In the genomic region with DNA sequence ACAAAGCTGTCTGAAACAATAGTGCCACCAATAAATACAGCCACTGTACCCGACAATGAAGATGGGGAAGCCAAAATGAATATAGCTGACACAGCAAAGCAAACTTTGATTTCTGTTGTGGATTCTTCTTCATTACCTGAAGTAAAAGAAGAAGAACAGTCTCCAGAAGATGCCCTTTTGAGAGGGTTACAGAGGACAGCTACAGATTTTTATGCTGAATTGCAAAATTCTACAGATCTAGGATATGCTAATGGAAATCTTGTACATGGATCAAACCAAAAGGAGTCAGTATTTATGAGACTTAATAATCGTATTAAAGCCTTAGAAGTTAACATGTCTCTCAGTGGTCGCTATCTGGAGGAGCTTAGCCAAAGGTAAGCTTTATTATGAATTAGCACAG, we compare ENCODE assay signal across 21 cellular contexts. TPM values are rescaled to one million over a fixed set of nuclear protein-coding genes. Genes with fewer than 3 reads are reported as not detected.
A peak's percentile ranks its signal among the peaks of the same experiment; 100 is the strongest.
DNase-seq lines count a peak whose midpoint lies in the region; ATAC-seq, FAIRE-seq and TF ChIP-seq lines count a peak whose summit lies in the region.
"Had no signal": no experiment of that assay in that cellular context is flagged by ENCODE, and none has a peak within 500 bp of the region (broad histone marks: within the 10 kb centered on the region; RNA-seq: fewer than 3 reads in every experiment).

No MANE protein-coding gene starts in this region.

- no peak for TF ChIP-seq EP300 in HepG2 (IDR thresholded peaks at IDR 0.05; ENCODE audit: low read depth in 2 of 2, low read length in 2 of 2)
- TF ChIP-seq EP300 in HepG2 (CRISPR knock-in tag; IDR thresholded peaks at IDR 0.05; ENCODE audit: borderline replicate concordance): no peak

- H3K79me2 ChIP-seq in HepG2 (ENCODE audit: insufficient read depth, low read length): no peaks in the 10 kb centered on the region

- H2AFZ ChIP-seq in HepG2 (ENCODE audit: low read length): no peak overlapping the region

- in situ Hi-C loops in HepG2 (cut with HindIII; ENCODE audit: extremely low pct_ligation_motif_present, low pct_unique_long_range_greater_than_20kb): no loop called here

- POLR2A ChIA-PET in HepG2 (lab: Yijun Ruan, JAX): no interaction called here

- no peak overlapping the region for H3K27ac ChIP-seq in HepG2 (ENCODE audit: extremely low read length, insufficient read depth, low read length)
- H3K27ac ChIP-seq in right lobe of liver: no peak overlapping the region
- peak overlapping the region; percentile 69 for H3K27ac ChIP-seq in SJSA1
- H3K27ac ChIP-seq: tibial artery had no signal

- H3K27ac Mint-ChIP-seq in effector memory CD8-positive, alpha-beta T cell: peak overlapping the region; percentile 52 to 83
- peak overlapping the region; percentile 77 for H3K27ac Mint-ChIP-seq in stimulated activated effector memory CD8-positive, alpha-beta T cell treated with anti-CD3 and anti-CD28 coated beads, Interleukin-12 subunit alpha, Interleukin-12 subunit beta, amount 100 ng/mL, for 72 hours
- no peak overlapping the region for H3K27ac Mint-ChIP-seq in activated naive CD4-positive, alpha-beta T cell treated with anti-CD3 and anti-CD28 coated beads, Interleukin-2, amount 10 ng/mL, durations not matched to agents 7 days and 5 days

- TF ChIP-seq RAD21 in HepG2 (CRISPR knock-in tag; IDR thresholded peaks at IDR 0.05): no peak

- H3K4me1 ChIP-seq in HepG2 (ENCODE audit: insufficient read depth, low read length): no peaks in the 10 kb centered on the region
- H3K4me1 ChIP-seq in right lobe of liver: no peaks in the 10 kb centered on the region
- peaks cover 26% of the 10 kb centered on the region for H3K4me1 ChIP-seq in SJSA1 (replicated peaks)

- H3K4me2 ChIP-seq in HepG2 (ENCODE audit: low read depth, low read length): no peak overlapping the region

- H3K4me3 ChIP-seq in HepG2 (replicated peaks in 1 of 3; ENCODE audit: insufficient read depth in 1 of 3, low read depth in 2 of 3, low read length in 3 of 3): no peak overlapping the region
- no peak overlapping the region for H3K4me3 ChIP-seq in right lobe of liver
- H3K4me3 ChIP-seq in SJSA1: no peak overlapping the region
- H3K4me3 ChIP-seq: tibial artery had no signal

- H3K9ac ChIP-seq in HepG2 (ENCODE audit: insufficient read depth, low read depth, low read length): no peak overlapping the region

- ATAC-seq in HepG2: no peak
- ATAC-seq in right lobe of liver: no peak
- ATAC-seq in effector memory CD8-positive, alpha-beta T cell (replicated peaks): no peak
- no peak for ATAC-seq in stimulated activated effector memory CD8-positive, alpha-beta T cell treated with anti-CD3 and anti-CD28 coated beads, Interleukin-12 subunit alpha, Interleukin-12 subunit beta, amount 100 ng/mL, for 72 hours
- ATAC-seq: left colon; naive thymus-derived CD8-positive, alpha-beta T cell had no signal

- TF ChIP-seq POLR2A in HepG2 (IDR thresholded peaks at IDR 0.05; ENCODE audit: insufficient read depth in 1 of 2, low read depth in 2 of 2, low read length in 2 of 2) (no peak), right lobe of liver (IDR thresholded peaks at IDR 0.05) (no peak)

- DNase-seq in HepG2 (ENCODE audit: low spot score) (no peak), right lobe of liver (no peak), SJSA1 (ENCODE audit: low read depth in 1 of 2, low spot score in 2 of 2) (no peak), HT-29 (ENCODE audit: low spot score) (no peak), OCI-M2 (lab: John Stamatoyannopoulos, UW; ENCODE audit: unreplicated experiment) (no peak)
- no peak for DNase-seq in effector memory CD8-positive, alpha-beta T cell
- no peak for DNase-seq in stimulated activated effector memory CD8-positive, alpha-beta T cell treated with anti-CD3 and anti-CD28 coated beads, Interleukin-12 subunit alpha, Interleukin-12 subunit beta, amount 100 ng/mL, for 72 hours (ENCODE audit: low spot score in 2 of 2)
- no peak for DNase-seq in activated naive CD4-positive, alpha-beta T cell treated with anti-CD3 and anti-CD28 coated beads, Interleukin-2, amount 10 ng/mL, durations not matched to agents 7 days and 5 days
- DNase-seq: activated CD4-positive, CD25-positive, alpha-beta regulatory T cell treated with anti-CD3 and anti-CD28 coated beads, Interleukin-2, amount 50 U/mL, for 72 hours; activated naive CD4-positive, alpha-beta T cell; anterior cingulate cortex; CD4-positive, alpha-beta memory T cell; effector CD4-positive, alpha-beta T cell; H7; Kasumi-1; left colon; naive thymus-derived CD8-positive, alpha-beta T cell; NCI-H1105; posterior cingulate gyrus; stimulated activated naive CD4-positive, alpha-beta T cell treated with Interleukin-2 at 50 U/mL for 16 hours; tibial artery had no signal

- H3K27me3 Mint-ChIP-seq in effector memory CD8-positive, alpha-beta T cell: no peaks in the 10 kb centered on the region
- H3K27me3 Mint-ChIP-seq in activated naive CD4-positive, alpha-beta T cell treated with anti-CD3 and anti-CD28 coated beads, Interleukin-2, amount 10 ng/mL, durations not matched to agents 7 days and 5 days: no peaks in the 10 kb centered on the region
- H3K27me3 Mint-ChIP-seq: CD4-positive, alpha-beta memory T cell; naive thymus-derived CD8-positive, alpha-beta T cell had no signal

- CTCF ChIA-PET in HepG2 (lab: Yijun Ruan, JAX; ENCODE audit: low intra/inter-chr PET ratio, low total read pairs): no interaction called here
- CTCF ChIA-PET in activated naive CD4-positive, alpha-beta T cell treated with anti-CD3 and anti-CD28 coated beads, Interleukin-2, amount 10 ng/mL, durations not matched to agents 7 days and 5 days (lab: Charles Lee): interaction anchor here (1.3 to 1.7 kb wide), 3 partner anchors 19 to 130 kb away, joined by 4 to 6 read pairs (median 6); no protein-coding TSS in a partner anchor

- FAIRE-seq in HepG2 (lab: Jason Lieb, UNC): no peak

- H3K36me3 Mint-ChIP-seq in effector memory CD8-positive, alpha-beta T cell (ENCODE audit: insufficient read depth): peaks cover 48% of the 10 kb centered on the region
- peaks cover 77% of the 10 kb centered on the region for H3K36me3 Mint-ChIP-seq in stimulated activated effector memory CD8-positive, alpha-beta T cell treated with anti-CD3 and anti-CD28 coated beads, Interleukin-12 subunit alpha, Interleukin-12 subunit beta, amount 100 ng/mL, for 72 hours
- H3K36me3 Mint-ChIP-seq in activated naive CD4-positive, alpha-beta T cell treated with anti-CD3 and anti-CD28 coated beads, Interleukin-2, amount 10 ng/mL, durations not matched to agents 7 days and 5 days: peaks cover 64% of the 10 kb centered on the region

- peaks cover 12 to 20% of the 10 kb centered on the region in 2 donors for H3K4me1 Mint-ChIP-seq in effector memory CD8-positive, alpha-beta T cell (ENCODE audit: low read depth in 2 of 2)
- peaks cover 22% of the 10 kb centered on the region for H3K4me1 Mint-ChIP-seq in stimulated activated effector memory CD8-positive, alpha-beta T cell treated with anti-CD3 and anti-CD28 coated beads, Interleukin-12 subunit alpha, Interleukin-12 subunit beta, amount 100 ng/mL, for 72 hours
- peaks cover 7% of the 10 kb centered on the region for H3K4me1 Mint-ChIP-seq in activated naive CD4-positive, alpha-beta T cell treated with anti-CD3 and anti-CD28 coated beads, Interleukin-2, amount 10 ng/mL, durations not matched to agents 7 days and 5 days

- TF ChIP-seq CTCF in HepG2 (CRISPR knock-in tag; IDR thresholded peaks at IDR 0.05) (no peak), right lobe of liver (IDR thresholded peaks at IDR 0.05) (no peak)

- H3K36me3 ChIP-seq in HepG2 (replicated peaks in 1 of 2; ENCODE audit: control insufficient read depth in 1 of 2, insufficient read depth in 2 of 2, low read length in 2 of 2) (peaks cover 2 to 35% of the 10 kb centered on the region in 2 experiments; a peak in 3 of 5 replicates), right lobe of liver (peaks cover 0 to 8% (median 6%) of the 10 kb centered on the region in 4 donors), SJSA1 (peaks cover 43% of the 10 kb centered on the region)

- WGBS in HepG2 (ENCODE audit: low lambda C conversion rate): 95% methylated on average over 3 of the region's 3 CpGs
- WGBS in right lobe of liver (ENCODE audit: insufficient coverage, low coverage, low lambda C conversion rate, missing lambda C conversion rate): 92% methylated on average over 3 of the region's 3 CpGs

- BruUV-seq in HepG2 (replicated peaks; lab: Mats Ljungman, UMichigan): TSS peak; percentile 27

- H4K20me1 ChIP-seq in HepG2 (ENCODE audit: insufficient read depth, low read length): no peaks in the 10 kb centered on the region

- H3K9me3 ChIP-seq in HepG2 (ENCODE audit: low read length): no peaks in the 10 kb centered on the region
- no peaks in the 10 kb centered on the region for H3K9me3 ChIP-seq in right lobe of liver
- H3K9me3 ChIP-seq in SJSA1 (replicated peaks): no peaks in the 10 kb centered on the region
- H3K9me3 ChIP-seq: tibial artery had no signal

- no peak overlapping the region for H3K4me3 Mint-ChIP-seq in effector memory CD8-positive, alpha-beta T cell
- peak overlapping the region; percentile 44 for H3K4me3 Mint-ChIP-seq in stimulated activated effector memory CD8-positive, alpha-beta T cell treated with anti-CD3 and anti-CD28 coated beads, Interleukin-12 subunit alpha, Interleukin-12 subunit beta, amount 100 ng/mL, for 72 hours
- H3K4me3 Mint-ChIP-seq in activated naive CD4-positive, alpha-beta T cell treated with anti-CD3 and anti-CD28 coated beads, Interleukin-2, amount 10 ng/mL, durations not matched to agents 7 days and 5 days: no peak overlapping the region
- H3K4me3 Mint-ChIP-seq: naive thymus-derived CD8-positive, alpha-beta T cell had no signal

- H3K27me3 ChIP-seq in HepG2 (ENCODE audit: control insufficient read depth in 1 of 2, insufficient read depth in 2 of 2, low read length in 2 of 2): no peaks in the 10 kb centered on the region
- no peaks in the 10 kb centered on the region for H3K27me3 ChIP-seq in right lobe of liver
- no peaks in the 10 kb centered on the region for H3K27me3 ChIP-seq in SJSA1 (replicated peaks)
- H3K27me3 ChIP-seq: tibial artery had no signal

- H3K9me3 Mint-ChIP-seq in effector memory CD8-positive, alpha-beta T cell: no peaks in the 10 kb centered on the region
- no peaks in the 10 kb centered on the region for H3K9me3 Mint-ChIP-seq in stimulated activated effector memory CD8-positive, alpha-beta T cell treated with anti-CD3 and anti-CD28 coated beads, Interleukin-12 subunit alpha, Interleukin-12 subunit beta, amount 100 ng/mL, for 72 hours
- H3K9me3 Mint-ChIP-seq in activated naive CD4-positive, alpha-beta T cell treated with anti-CD3 and anti-CD28 coated beads, Interleukin-2, amount 10 ng/mL, durations not matched to agents 7 days and 5 days: peaks cover 2% of the 10 kb centered on the region

- intact Hi-C loops in HepG2 (cut with micrococcal nuclease; ENCODE audit: unreplicated experiment) (no loop called here), right lobe of liver (cut with DNase I) (no loop called here)

RNA-seq across cellular contexts. Expression of a gene that starts 56.6 kb away (rescaled TPM):
- 17.0 and 25.5 TPM in 2 replicates for total RNA-seq in HepG2 (2016; rRNA removed; fragmentation: Illumina TruSeq; extraction: Trizol)
- total RNA-seq in HepG2 (2016; cell fraction: cytosol; rRNA removed; fragmentation: Illumina TruSeq; extraction: Trizol; ENCODE audit: low read depth): 65.9 and 70.2 TPM in 2 replicates
- 13.9 and 25.8 TPM in 2 replicates for total RNA-seq in HepG2 (2016; cell fraction: insoluble cytoplasmic fraction; rRNA removed; fragmentation: Illumina TruSeq; extraction: Trizol)
- total RNA-seq in HepG2 (2016; cell fraction: membrane; rRNA removed; fragmentation: Illumina TruSeq; extraction: Trizol): 31.7 and 38.0 TPM in 2 replicates
- 35.3 and 38.4 TPM in 2 replicates for total RNA-seq in HepG2 (2016; cell fraction: nucleus; rRNA removed; fragmentation: Illumina TruSeq; extraction: Trizol)
- polyA plus RNA-seq in HepG2 (2011; rRNA removed): 9.7 and 12.6 TPM in 2 replicates
- polyA plus RNA-seq in HepG2 (2011; cell fraction: cytosol; rRNA removed): 3.5 and 6.2 TPM in 2 replicates
- 8.8 and 9.3 TPM in 2 replicates for polyA plus RNA-seq in HepG2 (2011; cell fraction: nucleus; rRNA removed)
- 13.9 and 15.7 TPM in 2 replicates for polyA plus RNA-seq in HepG2 (2012)
- 0.59 and 1.2 TPM in 2 replicates for polyA plus RNA-seq in HepG2 (2016; cell fraction: cytosol; fragmentation: Illumina TruSeq; extraction: Trizol; ENCODE audit: low read depth)
- polyA plus RNA-seq in HepG2 (2016; cell fraction: insoluble cytoplasmic fraction; fragmentation: Illumina TruSeq; extraction: Trizol; ENCODE audit: low read depth): 7.9 and 9.1 TPM in 2 replicates
- 2.2 and 2.3 TPM in 2 replicates for polyA plus RNA-seq in HepG2 (2016; cell fraction: membrane; fragmentation: Illumina TruSeq; extraction: Trizol; ENCODE audit: low read depth)
- 30.4 and 33.6 TPM in 2 replicates for polyA plus RNA-seq in HepG2 (2016; cell fraction: nucleus; fragmentation: Illumina TruSeq; extraction: Trizol; ENCODE audit: insufficient read depth, low read depth)
- polyA minus RNA-seq in HepG2 (2011; rRNA and poly(A)+ RNA removed; ENCODE audit: low replicate concordance): 7.9 and 9.5 TPM in 2 replicates
- polyA minus RNA-seq in HepG2 (2011; cell fraction: cytosol; rRNA and poly(A)+ RNA removed): 16.8 and 28.4 TPM in 2 replicates
- polyA minus RNA-seq in HepG2 (2011; cell fraction: nucleus; rRNA and poly(A)+ RNA removed): 75.8 and 83.0 TPM in 2 replicates
- total RNA-seq in right lobe of liver: 10 to 100 TPM in 3 of 6 experiments, 1 to 10 TPM in 3; 6.6 to 17.9 (median 11.2) TPM
- 24.1 and 26.1 TPM in 2 replicates for total RNA-seq in SJSA1 (2014; rRNA removed; shearing (Covaris generic))
- 13.9 and 14.2 TPM in 2 replicates for total RNA-seq in HT-29 (2014; rRNA removed; shearing (Covaris generic))
